1 cellular context compared by ENCODE assay signal in genomic region chr12:56688129-56688845, GRCh38.
TF ChIP-seq lines count a peak whose summit lies in the region.

PTGES3 (minus strand) TSS chr12:56688284; CDS start chr12:56687999, 285 bp downstream.

TF ChIP-seq in HepG2, 621 proteins besides CTCF, POLR2A, EP300 and RAD21 (continued from another document and continues in another):
- 0 out of 2 replicates have a peak, but pooled peaks have one; percentile 28 for TF ChIP-seq ZNF512B (CRISPR knock-in tag; IDR thresholded peaks at IDR 0.05; ENCODE audit: borderline replicate concordance)
- no peak for TF ChIP-seq CENPX (CRISPR knock-in tag; IDR thresholded peaks at IDR 0.05)
- peak; percentile 74; the same call in 1 of the 2 replicates for TF ChIP-seq ZKSCAN8 (CRISPR knock-in tag; IDR thresholded peaks at IDR 0.05; ENCODE audit: borderline replicate concordance)
- TF ChIP-seq ZNF775 (CRISPR knock-in tag; IDR thresholded peaks at IDR 0.05; ENCODE audit: borderline replicate concordance) = no peak
- 0 out of 2 replicates have a peak, but pooled peaks have one; percentile 75 for TF ChIP-seq MED13 (CRISPR knock-in tag; IDR thresholded peaks at IDR 0.05)
- peak; percentile 86 for TF ChIP-seq ZNF160 (CRISPR knock-in tag; IDR thresholded peaks at IDR 0.05)
- TF ChIP-seq GTF2F1 (IDR thresholded peaks at IDR 0.05; ENCODE audit: low read length) = no peak
- no peak for TF ChIP-seq ZFYVE20 (CRISPR knock-in tag; IDR thresholded peaks at IDR 0.05; ENCODE audit: borderline replicate concordance, low read depth)
- no peak for TF ChIP-seq ZNF512 (CRISPR knock-in tag; IDR thresholded peaks at IDR 0.05)
- TF ChIP-seq RFX3 (CRISPR knock-in tag; IDR thresholded peaks at IDR 0.05) = no peak; the same call in 1 of the 2 replicates
- peak; percentile 93 for TF ChIP-seq ZNF704 (CRISPR knock-in tag; IDR thresholded peaks at IDR 0.05; ENCODE audit: borderline replicate concordance)
- TF ChIP-seq MIXL1 (CRISPR knock-in tag; IDR thresholded peaks at IDR 0.05) = peak; percentile 55; the same call in 1 of the 2 replicates
- TF ChIP-seq ZNF577 (CRISPR knock-in tag; IDR thresholded peaks at IDR 0.05; ENCODE audit: borderline replicate concordance, low read depth) = 0 out of 2 replicates have a peak, but pooled peaks have one; percentile 30
- TF ChIP-seq ZMYM2 (CRISPR knock-in tag; IDR thresholded peaks at IDR 0.05) = peak; percentile 76; the same call in 1 of the 2 replicates
- TF ChIP-seq RFX1 (IDR thresholded peaks at IDR 0.05) = no peak
- TF ChIP-seq YEATS2 (CRISPR knock-in tag; IDR thresholded peaks at IDR 0.05; ENCODE audit: borderline replicate concordance) = peak; percentile 91
- no peak for TF ChIP-seq PREB (CRISPR knock-in tag; IDR thresholded peaks at IDR 0.05)
- no peak for TF ChIP-seq SETDB1 (CRISPR knock-in tag; IDR thresholded peaks at IDR 0.05; ENCODE audit: borderline replicate concordance)
- peak; percentile 94 for TF ChIP-seq ZC3H13 (CRISPR knock-in tag; IDR thresholded peaks at IDR 0.05)
- TF ChIP-seq ZNF746 (CRISPR knock-in tag; IDR thresholded peaks at IDR 0.05) = peak; percentile 88
- peak; percentile 62; the same call in 1 of the 2 replicates for TF ChIP-seq PITX1 (CRISPR knock-in tag; IDR thresholded peaks at IDR 0.05)
- TF ChIP-seq REST (IDR thresholded peaks at IDR 0.05; ENCODE audit: borderline replicate concordance in 1 of 2, low read depth in 1 of 2, low read length in 2 of 2) = peak in 1 of 2 experiments; percentile 54; a peak in 1 of 4 replicates
- peak; percentile 83 for TF ChIP-seq HOXD1 (CRISPR knock-in tag; IDR thresholded peaks at IDR 0.05)
- TF ChIP-seq MED8 (CRISPR knock-in tag; IDR thresholded peaks at IDR 0.05; ENCODE audit: insufficient replicate concordance) = no peak
- TF ChIP-seq ZNF12 (CRISPR knock-in tag; IDR thresholded peaks at IDR 0.05) = no peak
- TF ChIP-seq KAT2B (IDR thresholded peaks at IDR 0.05; ENCODE audit: borderline replicate concordance, low read depth, low read length) = no peak
- TF ChIP-seq HMGA1 (CRISPR knock-in tag; conservative IDR thresholded peaks at IDR 0.05) = no peak
- peak; percentile 37; the same call in 1 of the 2 replicates for TF ChIP-seq CREBL2 (CRISPR knock-in tag; IDR thresholded peaks at IDR 0.05; ENCODE audit: borderline replicate concordance)
- TF ChIP-seq DMTF1 (CRISPR knock-in tag; IDR thresholded peaks at IDR 0.05) = no peak
- TF ChIP-seq XBP1 (CRISPR knock-in tag; IDR thresholded peaks at IDR 0.05) = 0 out of 2 replicates have a peak, but pooled peaks have one; percentile 50
- no peak for TF ChIP-seq ZNF24 (IDR thresholded peaks at IDR 0.05)
- TF ChIP-seq TAF15 (IDR thresholded peaks at IDR 0.05; ENCODE audit: low read depth, low read length, poor library complexity, severe bottlenecking) = peak; percentile 65
- TF ChIP-seq TRAFD1 (CRISPR knock-in tag; IDR thresholded peaks at IDR 0.05; ENCODE audit: borderline replicate concordance) = no peak
- TF ChIP-seq DNMT1 (CRISPR knock-in tag; IDR thresholded peaks at IDR 0.05) = peak; percentile 22
- TF ChIP-seq ZNF639 (CRISPR knock-in tag; conservative IDR thresholded peaks at IDR 0.05) = peak; percentile 93
- peak; percentile 95 for TF ChIP-seq ZBTB33 (CRISPR knock-in tag; IDR thresholded peaks at IDR 0.05)
- TF ChIP-seq ZFP41 (CRISPR knock-in tag; IDR thresholded peaks at IDR 0.05; ENCODE audit: borderline replicate concordance) = no peak; the same call in 1 of the 2 replicates
- no peak for TF ChIP-seq SRSF1 (optimal IDR thresholded peaks at IDR 0.05; ENCODE audit: low read depth, low read length)
- TF ChIP-seq ZC3H4 (CRISPR knock-in tag; IDR thresholded peaks at IDR 0.05; ENCODE audit: borderline replicate concordance) = 0 out of 2 replicates have a peak, but pooled peaks have one; percentile 25
- peak; percentile 60; the same call in 1 of the 2 replicates for TF ChIP-seq ZFP37 (CRISPR knock-in tag; IDR thresholded peaks at IDR 0.05; ENCODE audit: borderline replicate concordance)
- TF ChIP-seq GABPB1 (CRISPR knock-in tag; IDR thresholded peaks at IDR 0.05) = peak; percentile 91
- no peak; the same call in 1 of the 2 replicates for TF ChIP-seq NFATC3 (CRISPR knock-in tag; IDR thresholded peaks at IDR 0.05)
